In the genomic region with DNA sequence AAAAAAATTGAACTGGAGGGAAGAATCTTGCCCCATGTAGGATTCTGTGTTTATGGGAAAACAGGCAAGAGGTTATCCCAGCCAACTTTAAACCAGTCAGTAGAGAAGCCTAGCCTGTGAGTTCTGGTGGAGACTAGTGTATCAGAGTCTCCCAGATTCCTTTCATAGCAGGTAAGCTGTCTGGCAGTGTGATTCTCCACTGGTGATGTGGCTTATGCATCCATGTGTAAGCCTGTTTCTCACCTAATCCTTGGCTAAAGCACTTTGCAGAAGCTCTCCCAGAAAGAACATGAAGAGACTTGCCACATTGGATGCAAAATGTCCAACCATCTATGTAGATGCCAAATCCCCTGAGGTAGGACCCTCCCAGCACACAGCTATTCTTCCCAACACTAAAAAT, we compare ENCODE assay signal across 15 cellular contexts.
DNase-seq lines count a peak whose midpoint lies in the region; ATAC-seq and TF ChIP-seq lines count a peak whose summit lies in the region.
"Had no signal": no experiment of that assay in that cellular context is flagged by ENCODE, and none has a peak within 500 bp of the region (broad histone marks: within the 10 kb centered on the region; RNA-seq: fewer than 3 reads in every experiment).

No MANE protein-coding gene starts in this region.

- no peaks in the 10 kb centered on the region for H3K36me3 ChIP-seq in prostate gland
- H3K36me3 ChIP-seq: BE2C had no signal

- TF ChIP-seq POLR2A in prostate gland (IDR thresholded peaks at IDR 0.05): no peak

- intact Hi-C loops in prostate gland (cut with DNase I) (no loop called here), Right ventricle myocardium superior (cut with DNase I) (no loop called here)

- peak overlapping the region; percentile 75 for H3K27ac ChIP-seq in VCaP
- peak overlapping the region; percentile 2 to 57 for H3K27ac ChIP-seq in prostate gland

- H3K4me1 ChIP-seq in prostate gland (replicated peaks): peaks cover 19% of the 10 kb centered on the region
- H3K4me1 ChIP-seq: BE2C had no signal

- DNase-seq in HPDE6-E6E7 (ENCODE audit: extremely low spot score): peak; percentile 45
- peak; percentile 12 for DNase-seq in glomerular visceral epithelial cell (ENCODE audit: extremely low spot score)
- DNase-seq in prostate gland (ENCODE audit: low spot score): peak; percentile 57
- DNase-seq in SIG-M5 (lab: John Stamatoyannopoulos, UW): no peak
- no peak for DNase-seq in Right ventricle myocardium superior
- DNase-seq: activated CD8-positive, alpha-beta T cell treated with anti-CD3 and anti-CD28 coated beads, Interleukin-2, amount 10 ng/mL, durations not matched to agents 7 days and 5 days; activated T-cell treated with anti-CD3 and anti-CD28 coated beads, Interleukin-2, amount 50 U/mL, for 48 hours; BE2C; NCI-H1092 treated with DMSO at 0.1 percent for 48 hours; NCI-H2081 treated with DMSO at 0.1 percent for 48 hours; nucleus accumbens; stimulated activated CD4-positive, alpha-beta T cell treated with anti-CD3 and anti-CD28 coated beads, Interleukin-4, amount 100 ng/mL, for 24 hours had no signal

- H3K4me3 ChIP-seq in prostate gland: no peak overlapping the region

- TF ChIP-seq CTCF in VCaP (conservative IDR thresholded peaks at IDR 0.05) (no peak), prostate gland (IDR thresholded peaks at IDR 0.05) (no peak)

- no peaks in the 10 kb centered on the region for H3K9me3 ChIP-seq in prostate gland
- H3K9me3 ChIP-seq: BE2C had no signal

- H3K27me3 ChIP-seq in prostate gland (replicated peaks; ENCODE audit: insufficient read depth): no peaks in the 10 kb centered on the region
- H3K27me3 ChIP-seq: BE2C had no signal

- no peak for ATAC-seq in HG03565 (IDR thresholded peaks at IDR 0.05; ENCODE audit: unreplicated experiment)
- ATAC-seq in GM21619 (IDR thresholded peaks at IDR 0.05; ENCODE audit: unreplicated experiment): no peak
- ATAC-seq in Right ventricle myocardium superior (ENCODE audit: poor library complexity): no peak
- ATAC-seq: activated CD8-positive, alpha-beta T cell treated with anti-CD3 and anti-CD28 coated beads, Interleukin-2, amount 10 ng/mL, durations not matched to agents 7 days and 5 days had no signal

Comparison
In these comparisons a context has a peak if more than half of its experiments do, and no peak if none do; other contexts are left out.
1. DNase-seq: peak in HPDE6-E6E7 (single experiment), glomerular visceral epithelial cell (single experiment) and prostate gland (single experiment); none in SIG-M5 (single experiment) and Right ventricle myocardium superior (single experiment).